ENCODE assay signal across 19 cellular contexts in the genomic region with DNA sequence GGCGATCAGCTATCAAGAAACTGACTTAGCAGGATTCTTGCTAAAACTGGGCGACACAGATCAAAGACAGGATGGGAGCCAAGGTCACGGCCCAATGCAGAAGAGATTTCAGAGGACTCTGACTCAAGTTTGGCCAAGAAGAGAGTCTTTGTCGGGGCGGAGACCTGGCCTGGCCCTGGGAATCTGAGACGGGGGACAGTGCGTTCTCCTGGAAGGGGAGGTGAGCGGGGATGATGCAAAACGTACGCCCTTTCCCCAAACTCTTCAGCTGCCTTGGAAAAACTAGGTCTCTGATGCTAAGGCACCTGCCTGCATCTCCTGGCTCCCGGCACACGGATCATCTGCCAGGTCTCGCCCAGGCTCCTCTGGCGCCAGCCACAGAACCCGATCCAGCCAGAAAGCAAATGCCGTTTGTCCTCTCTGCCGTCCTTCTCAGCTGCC. TPM values are rescaled to one million over a fixed set of nuclear protein-coding genes. Genes with fewer than 3 reads are reported as not detected.
"Had no signal": no experiment of that assay in that cellular context is flagged by ENCODE, and none has a peak within 500 bp of the region (broad histone marks: within the 10 kb centered on the region; RNA-seq: fewer than 3 reads in every experiment).

No MANE protein-coding gene starts in this region.

- H3K36me3 Mint-ChIP-seq: activated CD8-positive, alpha-beta memory T cell treated with anti-CD3 and anti-CD28 coated beads, Interleukin-2, amount 10 ng/mL, durations not matched to agents 7 days and 5 days; activated naive CD4-positive, alpha-beta T cell treated with anti-CD3 and anti-CD28 coated beads, Interleukin-2, amount 50 U/mL, for 72 hours had no signal

- H3K27me3 Mint-ChIP-seq: activated CD8-positive, alpha-beta memory T cell treated with anti-CD3 and anti-CD28 coated beads, Interleukin-2, amount 10 ng/mL, durations not matched to agents 7 days and 5 days had no signal

- H3K4me3 Mint-ChIP-seq: activated CD8-positive, alpha-beta memory T cell treated with anti-CD3 and anti-CD28 coated beads, Interleukin-2, amount 10 ng/mL, durations not matched to agents 7 days and 5 days; activated T-cell treated with anti-CD3 and anti-CD28 coated beads, Interleukin-2, amount 50 U/mL, for 4 hours had no signal

- H3K4me3 ChIP-seq: breast epithelium, esophagus squamous epithelium, heart left ventricle, suprapubic skin had no signal

- H3K9me3 Mint-ChIP-seq: activated naive CD4-positive, alpha-beta T cell treated with anti-CD3 and anti-CD28 coated beads, Interleukin-2, amount 50 U/mL, for 72 hours; activated T-cell treated with anti-CD3 and anti-CD28 coated beads, Interleukin-2, amount 50 U/mL, for 4 hours had no signal

- H3K27ac Mint-ChIP-seq: activated CD8-positive, alpha-beta memory T cell treated with anti-CD3 and anti-CD28 coated beads, Interleukin-2, amount 10 ng/mL, durations not matched to agents 7 days and 5 days had no signal

- ATAC-seq: activated CD8-positive, alpha-beta memory T cell treated with anti-CD3 and anti-CD28 coated beads, Interleukin-2, amount 10 ng/mL, durations not matched to agents 7 days and 5 days; activated naive CD4-positive, alpha-beta T cell treated with anti-CD3 and anti-CD28 coated beads, Interleukin-2, amount 50 U/mL, for 72 hours; activated T-cell treated with anti-CD3 and anti-CD28 coated beads, Interleukin-2, amount 50 U/mL, for 4 hours; heart left ventricle; stimulated activated naive CD8-positive, alpha-beta T cell treated with anti-CD3 and anti-CD28 coated beads, Interleukin-15, Interleukin-2, amounts not matched to agents 100 U/mL and 50 U/mL, for 24 hours had no signal

- DNase-seq: activated CD4-positive, alpha-beta T cell treated with anti-CD3 and anti-CD28 coated beads, Interleukin-2, amount 50 U/mL, for 48 hours; activated CD4-positive, CD25-positive, alpha-beta regulatory T cell treated with anti-CD3 and anti-CD28 coated beads, Interleukin-2, amount 50 U/mL, for 72 hours; activated CD8-positive, alpha-beta memory T cell treated with anti-CD3 and anti-CD28 coated beads, Interleukin-2, amount 10 ng/mL, durations not matched to agents 7 days and 5 days; activated effector memory CD4-positive, alpha-beta T cell treated with anti-CD3 and anti-CD28 coated beads, Interleukin-2, amount 50 U/mL, for 16 hours; activated T-cell treated with anti-CD3 and anti-CD28 coated beads, Interleukin-2, amount 50 U/mL, for 4 hours; anterior cingulate cortex; esophagus squamous epithelium; stimulated activated CD4-positive, alpha-beta T cell treated with anti-CD3 and anti-CD28 coated beads, Interleukin-4, amount 100 ng/mL, for 1 hour; stimulated activated CD8-positive, alpha-beta memory T cell treated with anti-CD3 and anti-CD28 coated beads, Interleukin-4, amount 100 ng/mL, for 48 hours; stimulated activated naive CD8-positive, alpha-beta T cell treated with anti-CD3 and anti-CD28 coated beads, Interleukin-15, Interleukin-2, amounts not matched to agents 100 U/mL and 50 U/mL, for 24 hours had no signal

- H3K27ac ChIP-seq: heart left ventricle, neutrophil, suprapubic skin had no signal

- H3K4me1 ChIP-seq: breast epithelium had no signal

- H3K27me3 ChIP-seq: breast epithelium, esophagus squamous epithelium, heart left ventricle, neutrophil, suprapubic skin had no signal

- H3K9me3 ChIP-seq: breast epithelium, esophagus squamous epithelium, heart left ventricle, neutrophil, suprapubic skin had no signal

- H3K36me3 ChIP-seq: breast epithelium, esophagus squamous epithelium, heart left ventricle, neutrophil, suprapubic skin had no signal

RNA-seq across cellular contexts. Expression of a gene that starts 18.8 kb away (rescaled TPM):
- total RNA-seq: activated CD8-positive, alpha-beta memory T cell treated with anti-CD3 and anti-CD28 coated beads, Interleukin-2, amount 10 ng/mL, durations not matched to agents 7 days and 5 days; activated naive CD4-positive, alpha-beta T cell treated with anti-CD3 and anti-CD28 coated beads, Interleukin-2, amount 50 U/mL, for 72 hours; activated T-cell treated with anti-CD3 and anti-CD28 coated beads, Interleukin-2, amount 50 U/mL, for 4 hours; pulmonary artery endothelial cell had no signal

RNA-seq across cellular contexts. Expression of a gene that starts 31.0 kb away (rescaled TPM):
- total RNA-seq: activated CD8-positive, alpha-beta memory T cell treated with anti-CD3 and anti-CD28 coated beads, Interleukin-2, amount 10 ng/mL, durations not matched to agents 7 days and 5 days; activated naive CD4-positive, alpha-beta T cell treated with anti-CD3 and anti-CD28 coated beads, Interleukin-2, amount 50 U/mL, for 72 hours; activated T-cell treated with anti-CD3 and anti-CD28 coated beads, Interleukin-2, amount 50 U/mL, for 4 hours; esophagus squamous epithelium; lower leg skin; myocyte; pulmonary artery endothelial cell; suprapubic skin had no signal
- polyA plus RNA-seq: keratinocyte had no signal

RNA-seq across cellular contexts. Expression of a gene that starts 35.7 kb away (rescaled TPM):
- total RNA-seq: esophagus squamous epithelium, lower leg skin, myocyte, suprapubic skin had no signal
- polyA plus RNA-seq: keratinocyte had no signal
